In genomic region chr12:110038741-110039084, GRCh38 we compare ENCODE assay signal across 1 cellular context.
TF ChIP-seq lines count a peak whose summit lies in the region.

No MANE protein-coding gene starts in this region.

TF ChIP-seq in GM23338, 12 proteins besides CTCF, POLR2A, EP300 and RAD21 (continued from another document):
- no peak for TF ChIP-seq ZNF462 (CRISPR knock-in tag; IDR thresholded peaks at IDR 0.05)
- no peak for TF ChIP-seq STAT1 (IDR thresholded peaks at IDR 0.05; ENCODE audit: unreplicated experiment)
- no peak for TF ChIP-seq ETS1 (IDR thresholded peaks at IDR 0.05)
- TF ChIP-seq EZH2 (IDR thresholded peaks at IDR 0.05; ENCODE audit: low read depth, unreplicated experiment) = no peak
- TF ChIP-seq POLR2AphosphoS5 (IDR thresholded peaks at IDR 0.05; ENCODE audit: low read depth) = no peak
- no peak for TF ChIP-seq REST (IDR thresholded peaks at IDR 0.05; ENCODE audit: unreplicated experiment)
- no peak for TF ChIP-seq JUNB (IDR thresholded peaks at IDR 0.05; ENCODE audit: unreplicated experiment)
- no peak for TF ChIP-seq ZNF331 (CRISPR knock-in tag; IDR thresholded peaks at IDR 0.05; ENCODE audit: low read depth)
TF ChIP-seq in GM23338: peak in this region for 0.
